8 cellular contexts compared by ENCODE assay signal in genomic region chr17:55601874-55602364, GRCh38.
A peak's percentile ranks its signal among the peaks of the same experiment; 100 is the strongest.
DNase-seq lines count a peak whose midpoint lies in the region; ATAC-seq, FAIRE-seq and TF ChIP-seq lines count a peak whose summit lies in the region.

No MANE protein-coding gene starts in this region.

- TF ChIP-seq CTCF in bronchial epithelial cell (IDR thresholded peaks at IDR 0.05; ENCODE audit: insufficient read depth, low read length, severe bottlenecking), result peak; percentile 69
- peak; percentile 67 for TF ChIP-seq CTCF in mesothelial cell of epicardium (IDR thresholded peaks at IDR 0.05; ENCODE audit: unreplicated experiment)

- ATAC-seq in HG03097 (IDR thresholded peaks at IDR 0.05; ENCODE audit: low FRiP score, unreplicated experiment), result no peak
- no peak for ATAC-seq in GM21360 (IDR thresholded peaks at IDR 0.05; ENCODE audit: unreplicated experiment)

- H3K27me3 Mint-ChIP-seq in mesothelial cell of epicardium (ENCODE audit: low read depth), result no peaks in the 10 kb centered on the region

- DNase-seq in Daoy (ENCODE audit: low read depth) (peak; percentile 26), HCEC 1CT (peak; percentile 50), NCI-H526 (lab: John Stamatoyannopoulos, UW) (peak; percentile 29 to 36), bronchial epithelial cell (ENCODE audit: low read depth) (peak; percentile 52), mesothelial cell of epicardium (ENCODE audit: low spot score in 2 of 2, unreplicated experiment in 2 of 2) (no peak)
- no peak for DNase-seq in effector CD4-positive, alpha-beta T cell

- H3K27me3 ChIP-seq in bronchial epithelial cell (ENCODE audit: control insufficient read depth, insufficient read depth, low read length), result peaks cover 2% of the 10 kb centered on the region

- no peaks in the 10 kb centered on the region for H3K36me3 ChIP-seq in bronchial epithelial cell (ENCODE audit: control insufficient read depth, insufficient read depth, low read length)

- H3K4me3 ChIP-seq in bronchial epithelial cell (ENCODE audit: low read depth, low read length), result no peak overlapping the region

- peaks cover 24% of the 10 kb centered on the region for H3K4me1 Mint-ChIP-seq in mesothelial cell of epicardium

- no peak overlapping the region for H3K27ac Mint-ChIP-seq in mesothelial cell of epicardium

- peaks cover 33% of the 10 kb centered on the region for H3K9me3 Mint-ChIP-seq in mesothelial cell of epicardium

- no peak overlapping the region for H3K4me3 Mint-ChIP-seq in mesothelial cell of epicardium

- no peak for FAIRE-seq in bronchial epithelial cell (lab: Jason Lieb, UNC)

- H3K36me3 Mint-ChIP-seq in mesothelial cell of epicardium, result peaks cover 4% of the 10 kb centered on the region

Comparison
In these comparisons a context has a peak if more than half of its experiments do, and no peak if none do; other contexts are left out.
1. DNase-seq: peak in Daoy (single experiment), HCEC 1CT (single experiment), NCI-H526 (2 of 2) and bronchial epithelial cell (single experiment); none in mesothelial cell of epicardium (0 of 2) and effector CD4-positive, alpha-beta T cell (single experiment).